In the genomic region with DNA sequence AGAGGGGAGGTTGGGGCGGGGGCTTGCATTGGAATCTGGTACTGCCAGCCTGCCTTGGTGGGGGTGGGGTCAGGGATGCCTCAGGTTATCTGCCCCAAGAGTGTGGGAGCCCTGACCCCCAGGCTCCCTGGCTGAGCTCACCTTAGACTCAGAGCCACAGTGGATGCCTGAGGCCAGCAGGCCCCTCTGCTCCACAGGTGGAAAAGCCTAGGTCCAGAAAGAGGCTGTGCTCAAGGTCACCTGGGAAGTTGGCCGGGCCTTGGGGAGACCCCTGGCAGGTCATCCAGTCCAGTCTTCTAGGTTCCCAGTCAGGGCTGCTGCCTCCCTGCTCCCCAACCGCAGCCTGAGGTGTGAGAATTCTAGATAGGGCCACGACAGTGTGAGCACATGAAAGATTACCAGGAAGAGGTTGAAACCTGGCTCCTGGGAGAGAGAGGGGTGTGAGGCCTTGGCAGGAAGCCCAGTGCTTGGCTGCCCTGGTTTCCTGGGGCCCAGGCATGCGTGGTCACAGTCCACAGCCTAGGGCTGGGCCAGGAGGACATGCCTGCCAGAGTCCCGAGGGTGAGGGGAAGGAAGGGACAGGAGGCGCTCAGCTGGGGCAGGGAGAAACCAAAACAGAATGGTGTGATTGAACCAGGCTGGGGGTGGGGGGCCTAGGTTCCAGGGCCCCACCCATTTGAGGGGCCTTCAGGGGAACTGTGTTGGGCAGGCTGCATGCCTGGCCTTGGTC, we compare ENCODE assay signal across 8 cellular contexts. TPM values are rescaled to one million over a fixed set of nuclear protein-coding genes. Genes with fewer than 3 reads are reported as not detected.
DNase-seq lines count a peak whose midpoint lies in the region; ATAC-seq, FAIRE-seq and TF ChIP-seq lines count a peak whose summit lies in the region.

No MANE protein-coding gene starts in this region.

- ATAC-seq in activated naive CD8-positive, alpha-beta T cell treated with anti-CD3 and anti-CD28 coated beads, Interleukin-2, amount 10 ng/mL, durations not matched to agents 7 days and 5 days (ENCODE audit: low read depth): peak; percentile 15
- peak; percentile 86 to 91 for ATAC-seq in right cardiac atrium

- TF ChIP-seq CTCF in CD14-positive monocyte (IDR thresholded peaks at IDR 0.05) (no peak), nephron progenitor cell (IDR thresholded peaks at IDR 0.05) (no peak), uterus (IDR thresholded peaks at IDR 0.05) (no peak)

- H3K27ac ChIP-seq in right cardiac atrium (ENCODE audit: low read length) (peak overlapping the region; percentile 44), small intestine (ENCODE audit: low read depth in 1 of 2, low read length in 1 of 2) (peak overlapping the region; percentile 82 to 88), uterus (no peak overlapping the region)

- H3K9me3 Mint-ChIP-seq in CD14-positive monocyte: peaks cover 0 to 2% (median 0%) of the 10 kb centered on the region in 7 donors
- no peaks in the 10 kb centered on the region for H3K9me3 Mint-ChIP-seq in activated naive CD8-positive, alpha-beta T cell treated with anti-CD3 and anti-CD28 coated beads, Interleukin-2, amount 10 ng/mL, durations not matched to agents 7 days and 5 days
- H3K9me3 Mint-ChIP-seq in nephron progenitor cell: no peaks in the 10 kb centered on the region

- peak; percentile 71; the same call in 1 of the 2 replicates for TF ChIP-seq EP300 in Ishikawa (IDR thresholded peaks at IDR 0.05; ENCODE audit: borderline replicate concordance)

- H3K27ac Mint-ChIP-seq in CD14-positive monocyte (peak overlapping the region; percentile 50 to 93 (median 89)), nephron progenitor cell (no peak overlapping the region)
- peak overlapping the region; percentile 15 for H3K27ac Mint-ChIP-seq in activated naive CD8-positive, alpha-beta T cell treated with anti-CD3 and anti-CD28 coated beads, Interleukin-2, amount 10 ng/mL, durations not matched to agents 7 days and 5 days

- no peak for FAIRE-seq in small intestine (lab: Jason Lieb, UNC)

- H3K27me3 ChIP-seq in right cardiac atrium (ENCODE audit: control insufficient read depth, insufficient read depth) (no peaks in the 10 kb centered on the region), small intestine (ENCODE audit: control insufficient read depth in 2 of 2, insufficient read depth in 2 of 2, low read length in 2 of 2) (no peaks in the 10 kb centered on the region), uterus (no peaks in the 10 kb centered on the region)

- no peak for TF ChIP-seq RAD21 in Ishikawa (IDR thresholded peaks at IDR 0.05; ENCODE audit: low read depth)

- peaks cover 7% of the 10 kb centered on the region for H3K4me1 ChIP-seq in right cardiac atrium (ENCODE audit: control insufficient read depth, insufficient read depth, low read length)
- H3K4me1 ChIP-seq in small intestine (ENCODE audit: control insufficient read depth in 2 of 2, insufficient read depth in 1 of 2, low read depth in 1 of 2, low read length in 1 of 2): peaks cover 3% of the 10 kb centered on the region in 2 donors
- H3K4me1 ChIP-seq in uterus: no peaks in the 10 kb centered on the region

- peaks cover 24 to 26% of the 10 kb centered on the region in 2 donors for H3K36me3 Mint-ChIP-seq in CD14-positive monocyte
- no peaks in the 10 kb centered on the region for H3K36me3 Mint-ChIP-seq in activated naive CD8-positive, alpha-beta T cell treated with anti-CD3 and anti-CD28 coated beads, Interleukin-2, amount 10 ng/mL, durations not matched to agents 7 days and 5 days
- peaks cover 4% of the 10 kb centered on the region for H3K36me3 Mint-ChIP-seq in nephron progenitor cell (ENCODE audit: low read depth)

- H3K4me3 ChIP-seq in right cardiac atrium (ENCODE audit: low read length) (no peak overlapping the region), small intestine (ENCODE audit: low read depth in 1 of 2, low read length in 2 of 2) (no peak overlapping the region), uterus (no peak overlapping the region)

- DNase-seq in CD14-positive monocyte (ENCODE audit: low spot score) (peak; percentile 57), right cardiac atrium (peak; percentile 86 to 94 (median 93)), small intestine (peak; percentile 98), nephron progenitor cell (no peak), 8988T (no peak), uterus (no peak)
- DNase-seq in activated naive CD8-positive, alpha-beta T cell treated with anti-CD3 and anti-CD28 coated beads, Interleukin-2, amount 10 ng/mL, durations not matched to agents 7 days and 5 days: peak; percentile 33

- intact Hi-C loops in CD14-positive monocyte (cut with micrococcal nuclease) (loop anchor here in 1 of 2 donors (10.0 kb wide), 1 partner anchor 520 kb away; no protein-coding TSS in a partner anchor), right cardiac atrium (cut with DNase I) (no loop called here), uterus (cut with DNase I; ENCODE audit: low total_unique reads) (no loop called here)

- H3K27me3 Mint-ChIP-seq in CD14-positive monocyte (ENCODE audit: low read depth in 3 of 3) (peaks cover 0 to 10% (median 1%) of the 10 kb centered on the region in 3 donors), nephron progenitor cell (ENCODE audit: low read depth, poor library complexity) (peaks cover 15% of the 10 kb centered on the region)
- H3K27me3 Mint-ChIP-seq in activated naive CD8-positive, alpha-beta T cell treated with anti-CD3 and anti-CD28 coated beads, Interleukin-2, amount 10 ng/mL, durations not matched to agents 7 days and 5 days: no peaks in the 10 kb centered on the region

- H3K9me3 ChIP-seq in right cardiac atrium (ENCODE audit: control insufficient read depth, low read length) (no peaks in the 10 kb centered on the region), small intestine (ENCODE audit: control insufficient read depth, low read depth) (no peaks in the 10 kb centered on the region), uterus (no peaks in the 10 kb centered on the region)

- no peak for TF ChIP-seq POLR2A in uterus (IDR thresholded peaks at IDR 0.05)

- H3K36me3 ChIP-seq in small intestine (ENCODE audit: control insufficient read depth in 2 of 2, insufficient read depth in 2 of 2, low read length in 2 of 2) (no peaks in the 10 kb centered on the region), uterus (no peaks in the 10 kb centered on the region)

- H3K4me1 Mint-ChIP-seq in CD14-positive monocyte: peaks cover 40% of the 10 kb centered on the region
- peaks cover 11% of the 10 kb centered on the region for H3K4me1 Mint-ChIP-seq in activated naive CD8-positive, alpha-beta T cell treated with anti-CD3 and anti-CD28 coated beads, Interleukin-2, amount 10 ng/mL, durations not matched to agents 7 days and 5 days
- H3K4me1 Mint-ChIP-seq in nephron progenitor cell: peaks cover 35% of the 10 kb centered on the region

- WGBS in right cardiac atrium: 30% methylated on average over 7 of the region's 7 CpGs
- 13 to 37% (median 19%) methylated on average over 7 of the region's 7 CpGs for WGBS in small intestine, 3 donors

- no peak overlapping the region for H3K4me3 Mint-ChIP-seq in CD14-positive monocyte
- peak overlapping the region; percentile 10 for H3K4me3 Mint-ChIP-seq in activated naive CD8-positive, alpha-beta T cell treated with anti-CD3 and anti-CD28 coated beads, Interleukin-2, amount 10 ng/mL, durations not matched to agents 7 days and 5 days
- no peak overlapping the region for H3K4me3 Mint-ChIP-seq in nephron progenitor cell

- POLR2A ChIA-PET in activated naive CD8-positive, alpha-beta T cell treated with anti-CD3 and anti-CD28 coated beads, Interleukin-2, amount 10 ng/mL, durations not matched to agents 7 days and 5 days (lab: Charles Lee): no interaction called here

TF ChIP-seq in Ishikawa, 13 proteins besides CTCF, POLR2A, EP300 and RAD21 (continues in another document):
- TF ChIP-seq YY1 (IDR thresholded peaks at IDR 0.05; ENCODE audit: low read depth) (no peak; the same call in 1 of the 2 replicates), TAF1 (IDR thresholded peaks at IDR 0.05; ENCODE audit: low read depth) (no peak), MAX (IDR thresholded peaks at IDR 0.05) (peak; percentile 96), CREB1 (IDR thresholded peaks at IDR 0.05; ENCODE audit: low read depth) (no peak), NFIC (IDR thresholded peaks at IDR 0.05) (peak; percentile 98), TCF12 (IDR thresholded peaks at IDR 0.05; ENCODE audit: low read depth) (peak; percentile 72), EGR1 (IDR thresholded peaks at IDR 0.05) (no peak), FOXM1 (IDR thresholded peaks at IDR 0.05; ENCODE audit: borderline replicate concordance, low read depth) (no peak), TEAD4 (IDR thresholded peaks at IDR 0.05) (peak; percentile 69)
- TF ChIP-seq, protein P1, sequence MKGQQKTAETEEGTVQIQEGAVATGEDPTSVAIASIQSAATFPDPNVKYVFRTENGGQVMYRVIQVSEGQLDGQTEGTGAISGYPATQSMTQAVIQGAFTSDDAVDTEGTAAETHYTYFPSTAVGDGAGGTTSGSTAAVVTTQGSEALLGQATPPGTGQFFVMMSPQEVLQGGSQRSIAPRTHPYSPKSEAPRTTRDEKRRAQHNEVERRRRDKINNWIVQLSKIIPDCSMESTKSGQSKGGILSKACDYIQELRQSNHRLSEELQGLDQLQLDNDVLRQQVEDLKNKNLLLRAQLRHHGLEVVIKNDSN (IDR thresholded peaks at IDR 0.05): no peak; the same call in 1 of the 2 replicates

RNA-seq across cellular contexts. Expression of gene HDAC11, which starts 4.9 kb away (rescaled TPM):
- polyA plus RNA-seq in CD14-positive monocyte (1 to 10 TPM; 2.9 to 3.5 TPM), right cardiac atrium (51.3 TPM), small intestine (10 to 100 TPM; 12.4 to 19.4 (median 18.1) TPM)
- 1 to 10 TPM; 4.1 to 4.9 TPM for total RNA-seq in activated naive CD8-positive, alpha-beta T cell treated with anti-CD3 and anti-CD28 coated beads, Interleukin-2, amount 10 ng/mL, durations not matched to agents 7 days and 5 days
- total RNA-seq in right cardiac atrium (10 to 100 TPM; 35.2 to 43.2 (median 40.0) TPM), uterus (10 to 100 TPM in 3 of 4 donors, 1 to 10 TPM in 1; 7.4 to 20.6 (median 11.7) TPM)

Comparison
In these comparisons a context has a peak if more than half of its experiments do, and no peak if none do; other contexts are left out.
1. DNase-seq: peak in CD14-positive monocyte (single experiment), activated naive CD8-positive, alpha-beta T cell treated with anti-CD3 and anti-CD28 coated beads, Interleukin-2, amount 10 ng/mL, durations not matched to agents 7 days and 5 days (single experiment), right cardiac atrium (3 of 3) and small intestine (single experiment); none in nephron progenitor cell (single experiment), 8988T (single experiment) and uterus (0 of 2).
2. H3K27ac ChIP-seq: peak in right cardiac atrium (single experiment) and small intestine (2 of 2); none in uterus (0 of 2).